13 cellular contexts compared by ENCODE assay signal in genomic region chr16:83115491-83116232, GRCh38.
"Had no signal": no experiment of that assay in that cellular context is flagged by ENCODE, and none has a peak within 500 bp of the region (broad histone marks: within the 10 kb centered on the region; RNA-seq: fewer than 3 reads in every experiment).

No MANE protein-coding gene starts in this region.

- DNase-seq: activated gamma-delta T cell; effector CD8-positive, alpha-beta T cell; glutamatergic neuron; hypothalamus; left ventricle myocardium inferior; naive B cell; ovary; stimulated activated CD8-positive, alpha-beta memory T cell treated with anti-CD3 and anti-CD28 coated beads, Interleukin-4, amount 100 ng/mL, for 48 hours; stimulated activated naive CD4-positive, alpha-beta T cell; upper lobe of right lung had no signal

- ATAC-seq: activated CD4-positive, CD25-positive, alpha-beta regulatory T cell treated with anti-CD3 and anti-CD28 coated beads, Interleukin-2, amount 50 U/mL, for 24 hours; upper lobe of right lung had no signal

- H3K4me3 ChIP-seq: breast epithelium, esophagus muscularis mucosa, left ventricle myocardium inferior, ovary, upper lobe of right lung had no signal
